Comparison of ENCODE assay signal across 9 cellular contexts in genomic region chr5:112418412-112419049, GRCh38. TPM values are rescaled to one million over a fixed set of nuclear protein-coding genes. Genes with fewer than 3 reads are reported as not detected.
DNase-seq lines count a peak whose midpoint lies in the region; ATAC-seq lines count a peak whose summit lies in the region.
"Had no signal": no experiment of that assay in that cellular context is flagged by ENCODE, and none has a peak within 500 bp of the region (broad histone marks: within the 10 kb centered on the region; RNA-seq: fewer than 3 reads in every experiment).

No MANE protein-coding gene starts in this region.

- H3K4me3 ChIP-seq in ectodermal cell (ENCODE audit: insufficient read depth, low read depth, low read length) (peak overlapping the region; percentile 72), mononuclear cell (ENCODE audit: low read length) (peak overlapping the region; percentile 44)

- no peaks in the 10 kb centered on the region for H3K36me3 ChIP-seq in ectodermal cell (ENCODE audit: control insufficient read depth, insufficient read depth, low read length)

- DNase-seq in DMS 273 (lab: John Stamatoyannopoulos, UW; ENCODE audit: unreplicated experiment) (peak; percentile 36), NCI-H226 (peak; percentile 24), GM19238 (ENCODE audit: insufficient read length, low spot score) (no peak), LoVo (ENCODE audit: low spot score) (no peak), GM19240 (ENCODE audit: insufficient read length, low spot score) (no peak)

- H3K27me3 ChIP-seq in ectodermal cell (ENCODE audit: control insufficient read depth, insufficient read depth, low read length, poor library complexity, severe bottlenecking) (peaks cover 54% of the 10 kb centered on the region), mononuclear cell (ENCODE audit: insufficient read depth, low read length) (peaks cover 76% of the 10 kb centered on the region)

- ATAC-seq in GM19455 (IDR thresholded peaks at IDR 0.05; ENCODE audit: unreplicated experiment), result no peak

- no peak overlapping the region for H3K27ac ChIP-seq in ectodermal cell (ENCODE audit: insufficient read depth, low read depth, low read length, poor library complexity, severe bottlenecking)
- H3K27ac ChIP-seq: HL-60 had no signal

- WGBS in ectodermal cell, 2 experiments, result 1 to 2% methylated on average over 38 to 39 of the region's 39 CpGs

- H3K4me1 ChIP-seq in ectodermal cell (ENCODE audit: control insufficient read depth, insufficient read depth, low read length), result no peaks in the 10 kb centered on the region
- peaks cover 26% of the 10 kb centered on the region for H3K4me1 ChIP-seq in mononuclear cell (ENCODE audit: insufficient read depth, low read length)

- H3K9me3 ChIP-seq in ectodermal cell (ENCODE audit: control insufficient read depth, low read length), result no peaks in the 10 kb centered on the region
- H3K9me3 ChIP-seq in mononuclear cell (ENCODE audit: low read depth, low read length), result no peaks in the 10 kb centered on the region

RNA-seq across cellular contexts. Expression of gene EPB41L4A, which starts 0.5 kb away (rescaled TPM):
- 4.4 TPM for polyA plus RNA-seq in ectodermal cell (2013, experiment 1 of 4)
- 6.0 TPM for polyA plus RNA-seq in ectodermal cell (2013, experiment 2 of 4)
- polyA plus RNA-seq in ectodermal cell (2013, experiment 3 of 4), result 5.0 TPM
- polyA plus RNA-seq in ectodermal cell (2013, experiment 4 of 4), result 5.6 TPM
- total RNA-seq in mononuclear cell, result 3.4 TPM

Comparison
In these comparisons a context has a peak if more than half of its experiments do, and no peak if none do; other contexts are left out.
1. DNase-seq: peak in DMS 273 (single experiment) and NCI-H226 (single experiment); none in GM19238 (single experiment), LoVo (single experiment) and GM19240 (single experiment).